In the genomic region with DNA sequence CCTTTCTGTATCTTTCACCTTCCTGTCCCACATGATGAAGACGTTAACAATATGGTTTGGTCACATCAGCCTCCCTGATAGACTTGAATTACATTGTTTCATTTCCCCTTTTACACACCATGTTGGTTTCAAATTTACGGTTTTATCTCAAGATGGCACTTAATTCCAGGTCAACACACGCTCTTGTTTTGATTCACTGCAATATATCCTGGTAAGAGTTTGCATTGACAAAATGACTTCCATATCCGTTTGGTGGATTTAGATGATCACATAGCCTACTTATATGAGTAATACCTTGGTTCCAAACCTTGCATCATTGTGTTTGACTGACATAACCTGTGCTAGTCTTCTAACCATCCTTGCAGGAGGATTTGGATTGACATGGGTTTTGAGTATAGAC, we compare ENCODE assay signal across 1 cellular context.
TF ChIP-seq lines count a peak whose summit lies in the region.

No MANE protein-coding gene starts in this region.

TF ChIP-seq in GM12878, 131 proteins besides CTCF, POLR2A, EP300 and RAD21 (continued from another document):
- TF ChIP-seq, protein P1, sequence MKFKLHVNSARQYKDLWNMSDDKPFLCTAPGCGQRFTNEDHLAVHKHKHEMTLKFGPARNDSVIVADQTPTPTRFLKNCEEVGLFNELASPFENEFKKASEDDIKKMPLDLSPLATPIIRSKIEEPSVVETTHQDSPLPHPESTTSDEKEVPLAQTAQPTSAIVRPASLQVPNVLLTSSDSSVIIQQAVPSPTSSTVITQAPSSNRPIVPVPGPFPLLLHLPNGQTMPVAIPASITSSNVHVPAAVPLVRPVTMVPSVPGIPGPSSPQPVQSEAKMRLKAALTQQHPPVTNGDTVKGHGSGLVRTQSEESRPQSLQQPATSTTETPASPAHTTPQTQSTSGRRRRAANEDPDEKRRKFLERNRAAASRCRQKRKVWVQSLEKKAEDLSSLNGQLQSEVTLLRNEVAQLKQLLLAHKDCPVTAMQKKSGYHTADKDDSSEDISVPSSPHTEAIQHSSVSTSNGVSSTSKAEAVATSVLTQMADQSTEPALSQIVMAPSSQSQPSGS (IDR thresholded peaks at IDR 0.05; ENCODE audit: low read length), result peak; percentile 64; the same call in 1 of the 2 replicates
- TF ChIP-seq YBX1 (IDR thresholded peaks at IDR 0.05), result no peak
- no peak for TF ChIP-seq KLF5 (IDR thresholded peaks at IDR 0.05; ENCODE audit: partially characterized antibody)
- TF ChIP-seq CHD4 (IDR thresholded peaks at IDR 0.05), result no peak
- TF ChIP-seq ZBED1 (IDR thresholded peaks at IDR 0.05; ENCODE audit: borderline replicate concordance), result peak; percentile 64; the same call in 1 of the 2 replicates
- no peak for TF ChIP-seq FOXK2 (IDR thresholded peaks at IDR 0.05)
- TF ChIP-seq JUNB (IDR thresholded peaks at IDR 0.05), result peak; percentile 98
- TF ChIP-seq SREBF1 (IDR thresholded peaks at IDR 0.05; ENCODE audit: low read length), result no peak
- TF ChIP-seq SPI1 (IDR thresholded peaks at IDR 0.05; ENCODE audit: borderline replicate concordance, insufficient read depth, low read depth, low read length), result peak; percentile 86
- no peak for TF ChIP-seq HDAC6 (IDR thresholded peaks at IDR 0.05; ENCODE audit: unreplicated experiment)
- TF ChIP-seq, protein P2, sequence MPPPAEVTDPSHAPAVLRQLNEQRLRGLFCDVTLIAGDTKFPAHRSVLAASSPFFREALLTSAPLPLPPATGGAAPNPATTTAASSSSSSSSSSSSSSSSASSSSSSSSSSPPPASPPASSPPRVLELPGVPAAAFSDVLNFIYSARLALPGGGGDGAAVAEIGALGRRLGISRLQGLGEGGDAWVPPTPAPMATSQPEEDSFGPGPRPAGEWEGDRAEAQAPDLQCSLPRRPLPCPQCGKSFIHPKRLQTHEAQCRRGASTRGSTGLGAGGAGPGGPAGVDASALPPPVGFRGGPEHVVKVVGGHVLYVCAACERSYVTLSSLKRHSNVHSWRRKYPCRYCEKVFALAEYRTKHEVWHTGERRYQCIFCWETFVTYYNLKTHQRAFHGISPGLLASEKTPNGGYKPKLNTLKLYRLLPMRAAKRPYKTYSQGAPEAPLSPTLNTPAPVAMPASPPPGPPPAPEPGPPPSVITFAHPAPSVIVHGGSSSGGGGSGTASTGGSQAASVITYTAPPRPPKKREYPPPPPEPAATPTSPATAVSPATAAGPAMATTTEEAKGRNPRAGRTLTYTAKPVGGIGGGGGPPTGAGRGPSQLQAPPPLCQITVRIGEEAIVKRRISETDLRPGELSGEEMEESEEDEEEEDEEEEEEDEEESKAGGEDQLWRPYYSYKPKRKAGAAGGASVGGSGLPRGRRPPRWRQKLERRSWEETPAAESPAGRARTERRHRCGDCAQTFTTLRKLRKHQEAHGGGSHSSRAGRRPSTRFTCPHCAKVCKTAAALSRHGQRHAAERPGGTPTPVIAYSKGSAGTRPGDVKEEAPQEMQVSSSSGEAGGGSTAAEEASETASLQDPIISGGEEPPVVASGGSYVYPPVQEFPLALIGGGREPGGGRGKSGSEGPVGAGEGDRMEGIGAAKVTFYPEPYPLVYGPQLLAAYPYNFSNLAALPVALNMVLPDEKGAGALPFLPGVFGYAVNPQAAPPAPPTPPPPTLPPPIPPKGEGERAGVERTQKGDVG (CRISPR knock-in tag; IDR thresholded peaks at IDR 0.05), result no peak
- no peak for TF ChIP-seq HDAC2 (IDR thresholded peaks at IDR 0.05)
- no peak for TF ChIP-seq RELA (IDR thresholded peaks at IDR 0.05; ENCODE audit: borderline replicate concordance, partially characterized antibody)
- TF ChIP-seq FOS (IDR thresholded peaks at IDR 0.05; ENCODE audit: borderline replicate concordance, extremely low read depth, insufficient read length), result no peak
